In the genomic region with DNA sequence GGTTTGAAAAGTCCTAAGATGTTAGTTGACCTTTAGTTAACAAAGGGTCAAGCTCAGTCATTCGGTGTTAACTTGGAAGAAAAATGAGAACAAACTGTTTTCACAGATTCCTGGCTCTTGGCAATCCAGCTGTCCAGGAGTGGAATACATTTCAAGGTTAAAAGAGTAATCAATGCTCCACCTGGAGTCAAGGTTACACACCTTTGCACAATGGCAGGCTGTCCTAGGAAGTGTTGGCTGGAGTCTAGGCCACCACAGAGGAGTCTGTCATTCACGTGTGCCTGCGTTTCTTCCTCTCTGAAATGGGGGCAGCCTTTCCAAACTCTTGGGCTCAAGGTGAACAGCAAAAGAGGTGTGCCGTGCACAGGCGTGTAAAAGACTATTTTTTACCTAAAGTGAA, we compare ENCODE assay signal across 1 cellular context.
A peak's percentile ranks its signal among the peaks of the same experiment; 100 is the strongest.
TF ChIP-seq lines count a peak whose summit lies in the region.

No MANE protein-coding gene starts in this region.

TF ChIP-seq in HepG2, 621 proteins besides CTCF, POLR2A, EP300 and RAD21 (continued from another document and continues in another):
- no peak for TF ChIP-seq ZNF781 (CRISPR knock-in tag; IDR thresholded peaks at IDR 0.05; ENCODE audit: borderline replicate concordance, not compliant biosample characterization)
- TF ChIP-seq DPF2 (CRISPR knock-in tag; IDR thresholded peaks at IDR 0.05; ENCODE audit: borderline replicate concordance, low read depth): peak; percentile 55; the same call in 1 of the 2 replicates
- no peak for TF ChIP-seq HMG20B (CRISPR knock-in tag; conservative IDR thresholded peaks at IDR 0.05)
- TF ChIP-seq AGO1 (IDR thresholded peaks at IDR 0.05; ENCODE audit: low read depth, low read length, poor library complexity, severe bottlenecking): no peak
- TF ChIP-seq ZNF724P (CRISPR knock-in tag; IDR thresholded peaks at IDR 0.05; ENCODE audit: borderline replicate concordance): no peak
- peak; percentile 76 for TF ChIP-seq HHEX (CRISPR knock-in tag; IDR thresholded peaks at IDR 0.05)
- TF ChIP-seq ZNF652 (CRISPR knock-in tag; IDR thresholded peaks at IDR 0.05; ENCODE audit: borderline replicate concordance, low read depth): no peak
- TF ChIP-seq GATAD1 (CRISPR knock-in tag; IDR thresholded peaks at IDR 0.05): peak; percentile 48; the same call in 1 of the 2 replicates
- no peak for TF ChIP-seq KLF13 (CRISPR knock-in tag; IDR thresholded peaks at IDR 0.05)
- no peak for TF ChIP-seq MAFK (conservative IDR thresholded peaks at IDR 0.05 in 1 of 2, IDR thresholded peaks at IDR 0.05 in 1 of 2; ENCODE audit: low read length in 2 of 2)
- TF ChIP-seq, protein P1, sequence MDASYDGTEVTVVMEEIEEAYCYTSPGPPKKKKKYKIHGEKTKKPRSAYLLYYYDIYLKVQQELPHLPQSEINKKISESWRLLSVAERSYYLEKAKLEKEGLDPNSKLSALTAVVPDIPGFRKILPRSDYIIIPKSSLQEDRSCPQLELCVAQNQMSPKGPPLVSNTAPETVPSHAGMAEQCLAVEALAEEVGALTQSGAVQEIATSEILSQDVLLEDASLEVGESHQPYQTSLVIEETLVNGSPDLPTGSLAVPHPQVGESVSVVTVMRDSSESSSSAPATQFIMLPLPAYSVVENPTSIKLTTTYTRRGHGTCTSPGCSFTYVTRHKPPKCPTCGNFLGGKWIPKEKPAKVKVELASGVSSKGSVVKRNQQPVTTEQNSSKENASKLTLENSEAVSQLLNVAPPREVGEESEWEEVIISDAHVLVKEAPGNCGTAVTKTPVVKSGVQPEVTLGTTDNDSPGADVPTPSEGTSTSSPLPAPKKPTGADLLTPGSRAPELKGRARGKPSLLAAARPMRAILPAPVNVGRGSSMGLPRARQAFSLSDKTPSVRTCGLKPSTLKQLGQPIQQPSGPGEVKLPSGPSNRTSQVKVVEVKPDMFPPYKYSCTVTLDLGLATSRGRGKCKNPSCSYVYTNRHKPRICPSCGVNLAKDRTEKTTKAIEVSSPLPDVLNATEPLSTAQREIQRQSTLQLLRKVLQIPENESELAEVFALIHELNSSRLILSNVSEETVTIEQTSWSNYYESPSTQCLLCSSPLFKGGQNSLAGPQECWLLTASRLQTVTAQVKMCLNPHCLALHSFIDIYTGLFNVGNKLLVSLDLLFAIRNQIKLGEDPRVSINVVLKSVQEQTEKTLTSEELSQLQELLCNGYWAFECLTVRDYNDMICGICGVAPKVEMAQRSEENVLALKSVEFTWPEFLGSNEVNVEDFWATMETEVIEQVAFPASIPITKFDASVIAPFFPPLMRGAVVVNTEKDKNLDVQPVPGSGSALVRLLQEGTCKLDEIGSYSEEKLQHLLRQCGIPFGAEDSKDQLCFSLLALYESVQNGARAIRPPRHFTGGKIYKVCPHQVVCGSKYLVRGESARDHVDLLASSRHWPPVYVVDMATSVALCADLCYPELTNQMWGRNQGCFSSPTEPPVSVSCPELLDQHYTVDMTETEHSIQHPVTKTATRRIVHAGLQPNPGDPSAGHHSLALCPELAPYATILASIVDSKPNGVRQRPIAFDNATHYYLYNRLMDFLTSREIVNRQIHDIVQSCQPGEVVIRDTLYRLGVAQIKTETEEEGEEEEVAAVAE (CRISPR knock-in tag; IDR thresholded peaks at IDR 0.05; ENCODE audit: borderline replicate concordance): no peak
- TF ChIP-seq ZNF644 (CRISPR knock-in tag; IDR thresholded peaks at IDR 0.05; ENCODE audit: low read depth): peak; percentile 91
- TF ChIP-seq SAFB2 (CRISPR knock-in tag; IDR thresholded peaks at IDR 0.05; ENCODE audit: borderline replicate concordance, low read depth): no peak
- no peak for TF ChIP-seq SMARCC2 (IDR thresholded peaks at IDR 0.05)
- no peak for TF ChIP-seq ZSCAN30 (CRISPR knock-in tag; IDR thresholded peaks at IDR 0.05)
- no peak for TF ChIP-seq PHF8 (CRISPR knock-in tag; IDR thresholded peaks at IDR 0.05)
- TF ChIP-seq ZNF619 (CRISPR knock-in tag; IDR thresholded peaks at IDR 0.05): no peak
- TF ChIP-seq, protein P2, sequence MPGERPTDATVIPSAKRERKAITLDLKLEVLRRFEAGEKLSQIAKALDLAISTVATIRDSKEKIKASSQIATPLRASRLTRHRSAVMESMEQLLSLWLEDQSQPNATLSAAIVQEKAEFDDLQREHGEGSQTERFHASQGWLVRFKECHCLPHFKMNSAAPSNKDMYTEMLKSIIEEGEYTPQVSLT (CRISPR knock-in tag; IDR thresholded peaks at IDR 0.05; ENCODE audit: borderline replicate concordance, low read depth): no peak
- no peak for TF ChIP-seq LCORL (IDR thresholded peaks at IDR 0.05)
- TF ChIP-seq LCORL (CRISPR knock-in tag; IDR thresholded peaks at IDR 0.05): peak; percentile 63; the same call in 1 of the 2 replicates
- no peak for TF ChIP-seq KDM5B (CRISPR knock-in tag; IDR thresholded peaks at IDR 0.05; ENCODE audit: borderline replicate concordance)
- TF ChIP-seq, protein P3, sequence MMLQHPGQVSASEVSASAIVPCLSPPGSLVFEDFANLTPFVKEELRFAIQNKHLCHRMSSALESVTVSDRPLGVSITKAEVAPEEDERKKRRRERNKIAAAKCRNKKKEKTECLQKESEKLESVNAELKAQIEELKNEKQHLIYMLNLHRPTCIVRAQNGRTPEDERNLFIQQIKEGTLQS (CRISPR knock-in tag; IDR thresholded peaks at IDR 0.05): no peak
- TF ChIP-seq, protein P4, sequence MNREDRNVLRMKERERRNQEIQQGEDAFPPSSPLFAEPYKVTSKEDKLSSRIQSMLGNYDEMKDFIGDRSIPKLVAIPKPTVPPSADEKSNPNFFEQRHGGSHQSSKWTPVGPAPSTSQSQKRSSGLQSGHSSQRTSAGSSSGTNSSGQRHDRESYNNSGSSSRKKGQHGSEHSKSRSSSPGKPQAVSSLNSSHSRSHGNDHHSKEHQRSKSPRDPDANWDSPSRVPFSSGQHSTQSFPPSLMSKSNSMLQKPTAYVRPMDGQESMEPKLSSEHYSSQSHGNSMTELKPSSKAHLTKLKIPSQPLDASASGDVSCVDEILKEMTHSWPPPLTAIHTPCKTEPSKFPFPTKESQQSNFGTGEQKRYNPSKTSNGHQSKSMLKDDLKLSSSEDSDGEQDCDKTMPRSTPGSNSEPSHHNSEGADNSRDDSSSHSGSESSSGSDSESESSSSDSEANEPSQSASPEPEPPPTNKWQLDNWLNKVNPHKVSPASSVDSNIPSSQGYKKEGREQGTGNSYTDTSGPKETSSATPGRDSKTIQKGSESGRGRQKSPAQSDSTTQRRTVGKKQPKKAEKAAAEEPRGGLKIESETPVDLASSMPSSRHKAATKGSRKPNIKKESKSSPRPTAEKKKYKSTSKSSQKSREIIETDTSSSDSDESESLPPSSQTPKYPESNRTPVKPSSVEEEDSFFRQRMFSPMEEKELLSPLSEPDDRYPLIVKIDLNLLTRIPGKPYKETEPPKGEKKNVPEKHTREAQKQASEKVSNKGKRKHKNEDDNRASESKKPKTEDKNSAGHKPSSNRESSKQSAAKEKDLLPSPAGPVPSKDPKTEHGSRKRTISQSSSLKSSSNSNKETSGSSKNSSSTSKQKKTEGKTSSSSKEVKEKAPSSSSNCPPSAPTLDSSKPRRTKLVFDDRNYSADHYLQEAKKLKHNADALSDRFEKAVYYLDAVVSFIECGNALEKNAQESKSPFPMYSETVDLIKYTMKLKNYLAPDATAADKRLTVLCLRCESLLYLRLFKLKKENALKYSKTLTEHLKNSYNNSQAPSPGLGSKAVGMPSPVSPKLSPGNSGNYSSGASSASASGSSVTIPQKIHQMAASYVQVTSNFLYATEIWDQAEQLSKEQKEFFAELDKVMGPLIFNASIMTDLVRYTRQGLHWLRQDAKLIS (CRISPR knock-in tag; IDR thresholded peaks at IDR 0.05): no peak
- TF ChIP-seq KDM6A (CRISPR knock-in tag; IDR thresholded peaks at IDR 0.05; ENCODE audit: low read depth): peak; percentile 45; the same call in 1 of the 2 replicates
- TF ChIP-seq ZNF138 (CRISPR knock-in tag; IDR thresholded peaks at IDR 0.05; ENCODE audit: low read depth): no peak
- TF ChIP-seq, protein P5, sequence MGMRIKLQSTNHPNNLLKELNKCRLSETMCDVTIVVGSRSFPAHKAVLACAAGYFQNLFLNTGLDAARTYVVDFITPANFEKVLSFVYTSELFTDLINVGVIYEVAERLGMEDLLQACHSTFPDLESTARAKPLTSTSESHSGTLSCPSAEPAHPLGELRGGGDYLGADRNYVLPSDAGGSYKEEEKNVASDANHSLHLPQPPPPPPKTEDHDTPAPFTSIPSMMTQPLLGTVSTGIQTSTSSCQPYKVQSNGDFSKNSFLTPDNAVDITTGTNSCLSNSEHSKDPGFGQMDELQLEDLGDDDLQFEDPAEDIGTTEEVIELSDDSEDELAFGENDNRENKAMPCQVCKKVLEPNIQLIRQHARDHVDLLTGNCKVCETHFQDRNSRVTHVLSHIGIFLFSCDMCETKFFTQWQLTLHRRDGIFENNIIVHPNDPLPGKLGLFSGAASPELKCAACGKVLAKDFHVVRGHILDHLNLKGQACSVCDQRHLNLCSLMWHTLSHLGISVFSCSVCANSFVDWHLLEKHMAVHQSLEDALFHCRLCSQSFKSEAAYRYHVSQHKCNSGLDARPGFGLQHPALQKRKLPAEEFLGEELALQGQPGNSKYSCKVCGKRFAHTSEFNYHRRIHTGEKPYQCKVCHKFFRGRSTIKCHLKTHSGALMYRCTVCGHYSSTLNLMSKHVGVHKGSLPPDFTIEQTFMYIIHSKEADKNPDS (CRISPR knock-in tag; IDR thresholded peaks at IDR 0.05): no peak
- TF ChIP-seq MXI1 (IDR thresholded peaks at IDR 0.05; ENCODE audit: borderline replicate concordance, low read depth, low read length): no peak
- TF ChIP-seq ZFP36L2 (CRISPR knock-in tag; IDR thresholded peaks at IDR 0.05): no peak
- peak; percentile 55; the same call in 1 of the 2 replicates for TF ChIP-seq JUN (CRISPR knock-in tag; IDR thresholded peaks at IDR 0.05)
- no peak for TF ChIP-seq DNMT3B (CRISPR knock-in tag; conservative IDR thresholded peaks at IDR 0.05)
- TF ChIP-seq SOX13 (IDR thresholded peaks at IDR 0.05): peak; percentile 63
- peak in 1 of 2 experiments; percentile 96; a peak in 2 of 4 replicates for TF ChIP-seq SOX13 (CRISPR knock-in tag; conservative IDR thresholded peaks at IDR 0.05 in 1 of 2, IDR thresholded peaks at IDR 0.05 in 1 of 2)
- TF ChIP-seq, protein P6, sequence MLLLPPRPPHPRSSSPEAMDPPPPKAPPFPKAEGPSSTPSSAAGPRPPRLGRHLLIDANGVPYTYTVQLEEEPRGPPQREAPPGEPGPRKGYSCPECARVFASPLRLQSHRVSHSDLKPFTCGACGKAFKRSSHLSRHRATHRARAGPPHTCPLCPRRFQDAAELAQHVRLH (CRISPR knock-in tag; IDR thresholded peaks at IDR 0.05; ENCODE audit: borderline replicate concordance, low read depth): no peak; the same call in 1 of the 2 replicates
- TF ChIP-seq ZSCAN21 (CRISPR knock-in tag; IDR thresholded peaks at IDR 0.05; ENCODE audit: borderline replicate concordance): no peak
- TF ChIP-seq ZNF12 (CRISPR knock-in tag; IDR thresholded peaks at IDR 0.05): 0 out of 2 replicates have a peak, but pooled peaks have one; percentile 34
- no peak; the same call in 1 of the 2 replicates for TF ChIP-seq ZFP37 (CRISPR knock-in tag; IDR thresholded peaks at IDR 0.05; ENCODE audit: borderline replicate concordance)
- TF ChIP-seq, protein P7, sequence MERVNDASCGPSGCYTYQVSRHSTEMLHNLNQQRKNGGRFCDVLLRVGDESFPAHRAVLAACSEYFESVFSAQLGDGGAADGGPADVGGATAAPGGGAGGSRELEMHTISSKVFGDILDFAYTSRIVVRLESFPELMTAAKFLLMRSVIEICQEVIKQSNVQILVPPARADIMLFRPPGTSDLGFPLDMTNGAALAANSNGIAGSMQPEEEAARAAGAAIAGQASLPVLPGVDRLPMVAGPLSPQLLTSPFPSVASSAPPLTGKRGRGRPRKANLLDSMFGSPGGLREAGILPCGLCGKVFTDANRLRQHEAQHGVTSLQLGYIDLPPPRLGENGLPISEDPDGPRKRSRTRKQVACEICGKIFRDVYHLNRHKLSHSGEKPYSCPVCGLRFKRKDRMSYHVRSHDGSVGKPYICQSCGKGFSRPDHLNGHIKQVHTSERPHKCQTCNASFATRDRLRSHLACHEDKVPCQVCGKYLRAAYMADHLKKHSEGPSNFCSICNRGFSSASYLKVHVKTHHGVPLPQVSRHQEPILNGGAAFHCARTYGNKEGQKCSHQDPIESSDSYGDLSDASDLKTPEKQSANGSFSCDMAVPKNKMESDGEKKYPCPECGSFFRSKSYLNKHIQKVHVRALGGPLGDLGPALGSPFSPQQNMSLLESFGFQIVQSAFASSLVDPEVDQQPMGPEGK (CRISPR knock-in tag; IDR thresholded peaks at IDR 0.05): peak; percentile 51
- TF ChIP-seq POLR2AphosphoS5 (IDR thresholded peaks at IDR 0.05; ENCODE audit: low read depth, low read length): no peak
- TF ChIP-seq, protein P8, sequence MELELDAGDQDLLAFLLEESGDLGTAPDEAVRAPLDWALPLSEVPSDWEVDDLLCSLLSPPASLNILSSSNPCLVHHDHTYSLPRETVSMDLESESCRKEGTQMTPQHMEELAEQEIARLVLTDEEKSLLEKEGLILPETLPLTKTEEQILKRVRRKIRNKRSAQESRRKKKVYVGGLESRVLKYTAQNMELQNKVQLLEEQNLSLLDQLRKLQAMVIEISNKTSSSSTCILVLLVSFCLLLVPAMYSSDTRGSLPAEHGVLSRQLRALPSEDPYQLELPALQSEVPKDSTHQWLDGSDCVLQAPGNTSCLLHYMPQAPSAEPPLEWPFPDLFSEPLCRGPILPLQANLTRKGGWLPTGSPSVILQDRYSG (CRISPR knock-in tag; IDR thresholded peaks at IDR 0.05): no peak
- TF ChIP-seq, protein P9, sequence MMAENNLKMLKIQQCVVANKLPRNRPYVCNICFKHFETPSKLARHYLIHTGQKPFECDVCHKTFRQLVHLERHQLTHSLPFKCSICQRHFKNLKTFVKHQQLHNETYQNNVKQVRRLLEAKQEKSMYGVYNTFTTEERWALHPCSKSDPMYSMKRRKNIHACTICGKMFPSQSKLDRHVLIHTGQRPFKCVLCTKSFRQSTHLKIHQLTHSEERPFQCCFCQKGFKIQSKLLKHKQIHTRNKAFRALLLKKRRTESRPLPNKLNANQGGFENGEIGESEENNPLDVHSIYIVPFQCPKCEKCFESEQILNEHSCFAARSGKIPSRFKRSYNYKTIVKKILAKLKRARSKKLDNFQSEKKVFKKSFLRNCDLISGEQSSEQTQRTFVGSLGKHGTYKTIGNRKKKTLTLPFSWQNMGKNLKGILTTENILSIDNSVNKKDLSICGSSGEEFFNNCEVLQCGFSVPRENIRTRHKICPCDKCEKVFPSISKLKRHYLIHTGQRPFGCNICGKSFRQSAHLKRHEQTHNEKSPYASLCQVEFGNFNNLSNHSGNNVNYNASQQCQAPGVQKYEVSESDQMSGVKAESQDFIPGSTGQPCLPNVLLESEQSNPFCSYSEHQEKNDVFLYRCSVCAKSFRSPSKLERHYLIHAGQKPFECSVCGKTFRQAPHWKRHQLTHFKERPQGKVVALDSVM (CRISPR knock-in tag; IDR thresholded peaks at IDR 0.05): no peak
- 0 out of 2 replicates have a peak, but pooled peaks have one; percentile 59 for TF ChIP-seq MXD4 (CRISPR knock-in tag; IDR thresholded peaks at IDR 0.05)
- no peak for TF ChIP-seq ZNF607 (CRISPR knock-in tag; IDR thresholded peaks at IDR 0.05; ENCODE audit: borderline replicate concordance)
- TF ChIP-seq MED13 (CRISPR knock-in tag; IDR thresholded peaks at IDR 0.05): peak; percentile 73; the same call in 1 of the 2 replicates
- no peak for TF ChIP-seq RORA (CRISPR knock-in tag; IDR thresholded peaks at IDR 0.05)
- TF ChIP-seq SIX1 (CRISPR knock-in tag; IDR thresholded peaks at IDR 0.05; ENCODE audit: borderline replicate concordance): peak; percentile 45; the same call in 1 of the 2 replicates
